ENCODE assay signal across 17 cellular contexts in the genomic region with DNA sequence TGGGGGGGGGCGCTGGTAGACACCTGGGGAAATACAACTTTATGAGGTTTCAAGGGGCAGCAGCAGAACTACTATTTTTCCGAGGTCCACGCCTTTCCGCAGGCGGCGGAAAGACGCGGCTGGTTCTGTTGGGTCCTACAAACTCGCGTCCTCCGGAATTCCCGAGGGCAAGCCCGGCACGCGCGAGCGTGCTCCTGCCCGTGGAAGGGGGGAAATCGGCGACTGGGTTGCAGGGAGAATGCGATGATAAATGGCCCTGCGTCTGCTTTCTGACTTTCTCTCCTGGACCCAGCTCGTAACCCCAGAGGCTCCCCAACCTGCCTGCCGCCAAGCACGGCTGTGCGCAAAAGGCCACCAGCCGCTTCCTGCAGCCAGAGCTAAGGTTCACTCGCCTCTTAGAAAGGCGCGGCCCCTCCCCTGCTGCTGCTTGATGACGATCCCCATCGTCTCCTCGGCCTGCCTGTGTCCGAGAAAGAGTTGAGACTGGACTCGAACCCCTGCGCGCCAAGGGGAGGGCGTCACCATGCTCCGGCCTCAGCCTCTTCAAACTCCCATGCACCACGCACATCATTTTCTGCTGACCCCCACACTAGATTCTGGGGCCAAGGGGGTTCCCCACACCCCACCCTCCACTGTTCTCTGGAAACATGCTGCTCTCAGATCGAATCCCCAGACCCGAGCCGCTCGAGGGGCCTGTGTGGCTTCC. TPM values are rescaled to one million over a fixed set of nuclear protein-coding genes. Genes with fewer than 3 reads are reported as not detected.
DNase-seq lines count a peak whose midpoint lies in the region; ATAC-seq, FAIRE-seq and TF ChIP-seq lines count a peak whose summit lies in the region.
"Had no signal": no experiment of that assay in that cellular context is flagged by ENCODE, and none has a peak within 500 bp of the region (broad histone marks: within the 10 kb centered on the region; RNA-seq: fewer than 3 reads in every experiment).

No MANE protein-coding gene starts in this region.

- peak overlapping the region; percentile 55 for H3K27ac Mint-ChIP-seq in activated naive CD4-positive, alpha-beta T cell treated with anti-CD3 and anti-CD28 coated beads, Interleukin-2, amount 50 U/mL, for 24 hours
- peak overlapping the region; percentile 89 for H3K27ac Mint-ChIP-seq in type B pancreatic cell
- H3K27ac Mint-ChIP-seq in activated T-helper 1 cell treated with anti-CD3 and anti-CD28 coated beads, Interleukin-12 subunit alpha, Interleukin-12 subunit beta, Interleukin-2, Interleukin-4 antibody, amounts not matched to agents 30 ng/mL and 10 ng/mL and 1 ng/mL, durations not matched to agents 14 hours and 24 hours and 36 hours, result no peak overlapping the region
- H3K27ac Mint-ChIP-seq: activated T-cell treated with anti-CD3 and anti-CD28 coated beads, Interleukin-2, amount 50 U/mL, for 24 hours had no signal

- peaks cover 63% of the 10 kb centered on the region for H3K27me3 Mint-ChIP-seq in activated naive CD4-positive, alpha-beta T cell treated with anti-CD3 and anti-CD28 coated beads, Interleukin-2, amount 50 U/mL, for 24 hours
- H3K27me3 Mint-ChIP-seq in type B pancreatic cell, result peaks cover 97% of the 10 kb centered on the region
- peaks cover 68% of the 10 kb centered on the region for H3K27me3 Mint-ChIP-seq in activated T-helper 1 cell treated with anti-CD3 and anti-CD28 coated beads, Interleukin-12 subunit alpha, Interleukin-12 subunit beta, Interleukin-2, Interleukin-4 antibody, amounts not matched to agents 30 ng/mL and 10 ng/mL and 1 ng/mL, durations not matched to agents 14 hours and 24 hours and 36 hours (ENCODE audit: insufficient read depth)

- H3K9me3 Mint-ChIP-seq in activated naive CD4-positive, alpha-beta T cell treated with anti-CD3 and anti-CD28 coated beads, Interleukin-2, amount 50 U/mL, for 24 hours, result no peaks in the 10 kb centered on the region
- no peaks in the 10 kb centered on the region for H3K9me3 Mint-ChIP-seq in type B pancreatic cell
- H3K9me3 Mint-ChIP-seq in activated T-helper 1 cell treated with anti-CD3 and anti-CD28 coated beads, Interleukin-12 subunit alpha, Interleukin-12 subunit beta, Interleukin-2, Interleukin-4 antibody, amounts not matched to agents 30 ng/mL and 10 ng/mL and 1 ng/mL, durations not matched to agents 14 hours and 24 hours and 36 hours, result no peaks in the 10 kb centered on the region
- H3K9me3 Mint-ChIP-seq: activated T-cell treated with anti-CD3 and anti-CD28 coated beads, Interleukin-2, amount 50 U/mL, for 24 hours had no signal

- no peaks in the 10 kb centered on the region for H3K9me3 ChIP-seq in lower lobe of right lung
- H3K9me3 ChIP-seq: psoas muscle, testis had no signal

- no peaks in the 10 kb centered on the region for H3K4me1 ChIP-seq in lower lobe of right lung
- H3K4me1 ChIP-seq: psoas muscle had no signal

- TF ChIP-seq CTCF in bronchial epithelial cell (IDR thresholded peaks at IDR 0.05; ENCODE audit: insufficient read depth, low read length, severe bottlenecking) (no peak), lower lobe of right lung (IDR thresholded peaks at IDR 0.05) (no peak), type B pancreatic cell (conservative IDR thresholded peaks at IDR 0.05) (no peak)

- no peaks in the 10 kb centered on the region for H3K4me1 Mint-ChIP-seq in activated naive CD4-positive, alpha-beta T cell treated with anti-CD3 and anti-CD28 coated beads, Interleukin-2, amount 50 U/mL, for 24 hours
- peaks cover 9% of the 10 kb centered on the region for H3K4me1 Mint-ChIP-seq in type B pancreatic cell (ENCODE audit: unreplicated experiment)
- H3K4me1 Mint-ChIP-seq in activated T-helper 1 cell treated with anti-CD3 and anti-CD28 coated beads, Interleukin-12 subunit alpha, Interleukin-12 subunit beta, Interleukin-2, Interleukin-4 antibody, amounts not matched to agents 30 ng/mL and 10 ng/mL and 1 ng/mL, durations not matched to agents 14 hours and 24 hours and 36 hours (ENCODE audit: low read depth), result no peaks in the 10 kb centered on the region

- no peak for FAIRE-seq in bronchial epithelial cell (lab: Jason Lieb, UNC)

- ATAC-seq in lower lobe of right lung, result peak; percentile 70 to 77
- no peak for ATAC-seq in GM21423 (IDR thresholded peaks at IDR 0.05; ENCODE audit: unreplicated experiment)
- ATAC-seq: activated CD4-positive, CD25-positive, alpha-beta regulatory T cell treated with anti-CD3 and anti-CD28 coated beads, Interleukin-2, amount 50 U/mL, for 24 hours; psoas muscle had no signal

- peak overlapping the region; percentile 47 for H3K4me3 ChIP-seq in bronchial epithelial cell (ENCODE audit: low read depth, low read length)
- peak overlapping the region; percentile 45 for H3K4me3 ChIP-seq in lower lobe of right lung
- H3K4me3 ChIP-seq: psoas muscle, testis had no signal

- H3K27me3 ChIP-seq in bronchial epithelial cell (ENCODE audit: control insufficient read depth, insufficient read depth, low read length) (no peaks in the 10 kb centered on the region), lower lobe of right lung (ENCODE audit: low read depth) (peaks cover 96% of the 10 kb centered on the region)
- H3K27me3 ChIP-seq: testis had no signal

- peak overlapping the region; percentile 89 for H3K27ac ChIP-seq in lower lobe of right lung
- H3K27ac ChIP-seq: psoas muscle, testis had no signal

- H3K4me3 Mint-ChIP-seq in activated naive CD4-positive, alpha-beta T cell treated with anti-CD3 and anti-CD28 coated beads, Interleukin-2, amount 50 U/mL, for 24 hours, result no peak overlapping the region
- H3K4me3 Mint-ChIP-seq in type B pancreatic cell, result peak overlapping the region; percentile 86
- H3K4me3 Mint-ChIP-seq in activated T-helper 1 cell treated with anti-CD3 and anti-CD28 coated beads, Interleukin-12 subunit alpha, Interleukin-12 subunit beta, Interleukin-2, Interleukin-4 antibody, amounts not matched to agents 30 ng/mL and 10 ng/mL and 1 ng/mL, durations not matched to agents 14 hours and 24 hours and 36 hours, result no peak overlapping the region
- H3K4me3 Mint-ChIP-seq: activated T-cell treated with anti-CD3 and anti-CD28 coated beads, Interleukin-2, amount 50 U/mL, for 24 hours had no signal

- peaks cover 2% of the 10 kb centered on the region for H3K36me3 Mint-ChIP-seq in activated naive CD4-positive, alpha-beta T cell treated with anti-CD3 and anti-CD28 coated beads, Interleukin-2, amount 50 U/mL, for 24 hours
- H3K36me3 Mint-ChIP-seq in type B pancreatic cell, result peaks cover 17% of the 10 kb centered on the region
- no peaks in the 10 kb centered on the region for H3K36me3 Mint-ChIP-seq in activated T-helper 1 cell treated with anti-CD3 and anti-CD28 coated beads, Interleukin-12 subunit alpha, Interleukin-12 subunit beta, Interleukin-2, Interleukin-4 antibody, amounts not matched to agents 30 ng/mL and 10 ng/mL and 1 ng/mL, durations not matched to agents 14 hours and 24 hours and 36 hours (ENCODE audit: low read depth)

- H3K36me3 ChIP-seq in bronchial epithelial cell (ENCODE audit: control insufficient read depth, insufficient read depth, low read length), result peaks cover 4% of the 10 kb centered on the region
- no peaks in the 10 kb centered on the region for H3K36me3 ChIP-seq in lower lobe of right lung

- no peak for DNase-seq in activated naive CD4-positive, alpha-beta T cell treated with anti-CD3 and anti-CD28 coated beads, Interleukin-2, amount 50 U/mL, for 16 hours
- DNase-seq in bronchial epithelial cell (ENCODE audit: low read depth) (no peak), lower lobe of right lung (peak; percentile 84), type B pancreatic cell (ENCODE audit: extremely low spot score, unreplicated experiment) (no peak), NCI-H2107 treated with DMSO at 0.1 percent for 48 hours (lab: John Stamatoyannopoulos, UW; ENCODE audit: unreplicated experiment) (no peak)
- no peak for DNase-seq in activated T-helper 1 cell treated with anti-CD3 and anti-CD28 coated beads, Interleukin-12 subunit alpha, Interleukin-12 subunit beta, Interleukin-2, Interleukin-4 antibody, amounts not matched to agents 30 ng/mL and 10 ng/mL and 1 ng/mL, durations not matched to agents 14 hours and 24 hours and 36 hours (ENCODE audit: low spot score)
- DNase-seq: activated T-cell treated with anti-CD3 and anti-CD28 coated beads, Interleukin-2, amount 50 U/mL, for 24 hours; cortex of kidney; NCI-H1105; NCI-H446; psoas muscle; testis had no signal

- intact Hi-C loops in lower lobe of right lung (cut with DNase I), result no loop called here
- intact Hi-C loops in activated T-helper 1 cell treated with anti-CD3 and anti-CD28 coated beads, Interleukin-12 subunit alpha, Interleukin-12 subunit beta, Interleukin-2, Interleukin-4 antibody, amounts not matched to agents 30 ng/mL and 10 ng/mL and 1 ng/mL, durations not matched to agents 14 hours and 24 hours and 36 hours (cut with micrococcal nuclease), result loop anchor here (1.0 to 10.0 kb wide), 5 partner anchors 8 to 1475 kb away; a partner anchor contains a TSS

RNA-seq across cellular contexts. Expression of a gene that starts 6.7 kb away (rescaled TPM):
- total RNA-seq in bronchial epithelial cell (5.1 and 6.8 TPM in 2 replicates), lower lobe of right lung (23.5 TPM), type B pancreatic cell (ENCODE audit: low replicate concordance) (17.5 and 21.2 TPM in 2 replicates)
- not detected in 2 replicates for total RNA-seq in activated T-helper 1 cell treated with anti-CD3 and anti-CD28 coated beads, Interleukin-12 subunit alpha, Interleukin-12 subunit beta, Interleukin-2, Interleukin-4 antibody, amounts not matched to agents 30 ng/mL and 10 ng/mL and 1 ng/mL, durations not matched to agents 14 hours and 24 hours and 36 hours
- total RNA-seq: fibroblast of lung, mesenteric fat pad, psoas muscle had no signal
